ENCODE assay signal across 9 cellular contexts in the genomic region with DNA sequence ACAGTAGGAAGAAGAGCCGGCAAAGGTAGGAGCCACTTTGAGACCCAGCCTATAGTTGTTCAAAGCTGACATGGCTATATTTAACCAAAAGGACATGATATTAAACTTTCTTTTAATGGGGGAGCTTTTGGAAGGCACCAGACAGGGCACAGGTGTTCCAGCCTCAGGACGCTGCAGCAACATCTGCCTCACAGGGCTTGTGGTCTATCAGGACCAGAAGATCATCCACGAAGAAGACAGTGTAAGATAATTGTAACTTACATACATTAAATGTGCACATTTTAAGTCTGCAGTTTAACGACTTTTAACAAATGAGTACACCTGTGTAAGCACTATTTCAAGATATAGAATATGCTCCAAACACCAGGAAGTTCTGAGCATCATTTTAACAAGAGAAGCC.
"Had no signal": no experiment of that assay in that cellular context is flagged by ENCODE, and none has a peak within 500 bp of the region (broad histone marks: within the 10 kb centered on the region; RNA-seq: fewer than 3 reads in every experiment).

No MANE protein-coding gene starts in this region.

- ATAC-seq: HCT116, HepG2 had no signal

- H3K4me1 ChIP-seq: HAP-1 had no signal

- DNase-seq: HFFc6, IMR-90, KBM-7 had no signal

- H3K36me3 ChIP-seq: HAP-1 had no signal

- H3K9me3 ChIP-seq: HAP-1 had no signal

- H3K4me3 ChIP-seq: GM23338, HAP-1 had no signal

- H3K27ac ChIP-seq: HL-60, KMS-11 had no signal
